9 cellular contexts compared by ENCODE assay signal in genomic region chr5:89303033-89303480, GRCh38.
DNase-seq lines count a peak whose midpoint lies in the region; ATAC-seq and TF ChIP-seq lines count a peak whose summit lies in the region.
"Had no signal": no experiment of that assay in that cellular context is flagged by ENCODE, and none has a peak within 500 bp of the region (broad histone marks: within the 10 kb centered on the region; RNA-seq: fewer than 3 reads in every experiment).

No MANE protein-coding gene starts in this region.

- no peaks in the 10 kb centered on the region for H3K9me3 ChIP-seq in gastroesophageal sphincter
- no peaks in the 10 kb centered on the region for H3K9me3 ChIP-seq in HAP-1

- DNase-seq in globus pallidus (ENCODE audit: low spot score) (peak; percentile 41), NCI-H2029 treated with DMSO at 0.1 percent for 48 hours (lab: John Stamatoyannopoulos, UW) (no peak), brain microvascular endothelial cell (no peak), HAP-1 (ENCODE audit: low spot score in 2 of 2) (no peak)

- H3K27me3 ChIP-seq in gastroesophageal sphincter (no peaks in the 10 kb centered on the region), brain microvascular endothelial cell (replicated peaks) (no peaks in the 10 kb centered on the region), HAP-1 (ENCODE audit: low read depth) (no peaks in the 10 kb centered on the region)

- in situ Hi-C loops in brain microvascular endothelial cell (cut with HindIII; ENCODE audit: low pct_ligation_motif_present, low sequenced_read_pairs) (no loop called here), HAP-1 (cut with MboI; ENCODE audit: low sequenced_read_pairs) (no loop called here)

- TF ChIP-seq EP300 in gastroesophageal sphincter (IDR thresholded peaks at IDR 0.05) = no peak

- H3K27ac ChIP-seq in gastroesophageal sphincter = no peak overlapping the region
- no peak overlapping the region for H3K27ac ChIP-seq in brain microvascular endothelial cell

- ATAC-seq in GM18867 (IDR thresholded peaks at IDR 0.05; ENCODE audit: unreplicated experiment) (peak; percentile 61), GM21737 (IDR thresholded peaks at IDR 0.05; ENCODE audit: unreplicated experiment) (peak; percentile 56), HG03460 (IDR thresholded peaks at IDR 0.05; ENCODE audit: unreplicated experiment) (peak; percentile 47), gastroesophageal sphincter (no peak)
- ATAC-seq: Panc1 had no signal

- WGBS in gastroesophageal sphincter (ENCODE audit: low coverage in 1 of 2), 2 donors = 76 to 84% methylated on average over 4 of the region's 4 CpGs

- no peaks in the 10 kb centered on the region for H3K36me3 ChIP-seq in gastroesophageal sphincter
- no peaks in the 10 kb centered on the region for H3K36me3 ChIP-seq in brain microvascular endothelial cell (replicated peaks)
- no peaks in the 10 kb centered on the region for H3K36me3 ChIP-seq in HAP-1 (replicated peaks)

- H3K4me3 ChIP-seq in gastroesophageal sphincter = no peak overlapping the region
- H3K4me3 ChIP-seq in brain microvascular endothelial cell (ENCODE audit: low read depth, low read length) = no peak overlapping the region
- H3K4me3 ChIP-seq in HAP-1 = no peak overlapping the region

- H3K4me1 ChIP-seq in gastroesophageal sphincter (no peaks in the 10 kb centered on the region), HAP-1 (no peaks in the 10 kb centered on the region)

- TF ChIP-seq POLR2A in gastroesophageal sphincter (IDR thresholded peaks at IDR 0.05) = no peak

- TF ChIP-seq CTCF in gastroesophageal sphincter (IDR thresholded peaks at IDR 0.05) (no peak), brain microvascular endothelial cell (IDR thresholded peaks at IDR 0.05; ENCODE audit: low read depth, low read length, missing control alignments) (no peak)
